Comparison of ENCODE assay signal across 13 cellular contexts in the genomic region with DNA sequence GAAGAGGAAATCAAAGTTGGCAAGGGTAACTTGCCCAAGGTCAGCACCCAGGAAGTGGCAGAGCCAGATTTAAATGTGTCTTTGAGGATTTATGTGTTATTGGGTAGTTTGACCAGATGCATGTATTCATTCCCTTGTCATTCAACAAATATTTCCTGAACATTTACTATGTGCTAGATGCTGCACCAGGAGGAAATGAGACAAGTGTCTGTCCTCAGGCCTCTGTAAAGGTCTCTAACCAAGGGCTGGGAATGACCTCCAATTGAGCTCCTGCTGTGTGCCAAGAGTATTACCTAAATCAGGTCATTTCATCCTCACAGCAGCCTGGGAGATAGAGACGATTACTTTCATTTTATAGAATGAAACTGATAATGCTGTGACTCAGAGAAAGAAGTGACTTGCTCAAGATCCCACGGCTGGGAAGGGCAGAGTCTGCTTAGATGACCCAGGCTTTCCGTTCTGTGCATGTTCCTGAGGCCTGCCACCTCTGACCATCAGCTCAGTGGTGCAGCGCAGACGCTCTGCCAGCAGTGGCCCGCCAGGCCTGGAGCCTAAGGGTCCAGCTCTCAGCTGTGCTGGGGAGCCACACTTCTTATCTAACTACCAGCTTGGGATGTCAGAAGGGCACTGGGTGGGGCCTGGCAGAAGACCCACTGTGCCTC. TPM values are rescaled to one million over a fixed set of nuclear protein-coding genes. Genes with fewer than 3 reads are reported as not detected.
DNase-seq lines count a peak whose midpoint lies in the region; ATAC-seq lines count a peak whose summit lies in the region.
"Had no signal": no experiment of that assay in that cellular context is flagged by ENCODE, and none has a peak within 500 bp of the region (broad histone marks: within the 10 kb centered on the region; RNA-seq: fewer than 3 reads in every experiment).

No MANE protein-coding gene starts in this region.

- peak overlapping the region in 5 of 7 donors; percentile 29 to 58 (median 46) for H3K4me3 Mint-ChIP-seq in CD8-positive, alpha-beta memory T cell
- H3K4me3 Mint-ChIP-seq in activated naive CD4-positive, alpha-beta T cell treated with anti-CD3 and anti-CD28 coated beads, Interleukin-2, amount 10 ng/mL, durations not matched to agents 7 days and 5 days = no peak overlapping the region
- H3K4me3 Mint-ChIP-seq: activated B cell treated with CpG ODN at 0.5 μM for 24 hours had no signal

- no peaks in the 10 kb centered on the region for H3K27me3 ChIP-seq in CD8-positive, alpha-beta memory T cell (ENCODE audit: insufficient read depth, low read length, poor library complexity, severe bottlenecking)

- no peaks in the 10 kb centered on the region for H3K9me3 Mint-ChIP-seq in CD8-positive, alpha-beta memory T cell
- H3K9me3 Mint-ChIP-seq in activated naive CD4-positive, alpha-beta T cell treated with anti-CD3 and anti-CD28 coated beads, Interleukin-2, amount 10 ng/mL, durations not matched to agents 7 days and 5 days = no peaks in the 10 kb centered on the region
- H3K9me3 Mint-ChIP-seq: activated B cell treated with CpG ODN at 0.5 μM for 24 hours had no signal

- POLR2A ChIA-PET in CD8-positive, alpha-beta memory T cell (lab: Charles Lee) = no interaction called here

- H3K4me1 ChIP-seq in CD8-positive, alpha-beta memory T cell (ENCODE audit: insufficient read depth, low read length) = peaks cover 41% of the 10 kb centered on the region

- H3K4me3 ChIP-seq in CD8-positive, alpha-beta memory T cell (ENCODE audit: low read length) = no peak overlapping the region
- H3K4me3 ChIP-seq: lung had no signal

- no peaks in the 10 kb centered on the region for H3K9me3 ChIP-seq in CD8-positive, alpha-beta memory T cell (ENCODE audit: low read length)

- peaks cover 55 to 59% (median 57%) of the 10 kb centered on the region in 3 donors for H3K4me1 Mint-ChIP-seq in CD8-positive, alpha-beta memory T cell
- peaks cover 61% of the 10 kb centered on the region for H3K4me1 Mint-ChIP-seq in activated naive CD4-positive, alpha-beta T cell treated with anti-CD3 and anti-CD28 coated beads, Interleukin-2, amount 10 ng/mL, durations not matched to agents 7 days and 5 days

- H3K27me3 Mint-ChIP-seq in CD8-positive, alpha-beta memory T cell = no peaks in the 10 kb centered on the region
- H3K27me3 Mint-ChIP-seq in activated naive CD4-positive, alpha-beta T cell treated with anti-CD3 and anti-CD28 coated beads, Interleukin-2, amount 10 ng/mL, durations not matched to agents 7 days and 5 days = no peaks in the 10 kb centered on the region
- H3K27me3 Mint-ChIP-seq: activated B cell treated with CpG ODN at 0.5 μM for 24 hours had no signal

- CTCF ChIA-PET in CD8-positive, alpha-beta memory T cell (lab: Charles Lee) = no interaction called here
- CTCF ChIA-PET in activated naive CD4-positive, alpha-beta T cell treated with anti-CD3 and anti-CD28 coated beads, Interleukin-2, amount 10 ng/mL, durations not matched to agents 7 days and 5 days (lab: Charles Lee) = interaction anchor here (0.8 to 1.7 kb wide), 3 partner anchors 13 to 217 kb away, joined by 3 to 6 read pairs (median 4); no protein-coding TSS in a partner anchor

- H3K36me3 ChIP-seq in CD8-positive, alpha-beta memory T cell (ENCODE audit: insufficient read depth, low read length) = no peaks in the 10 kb centered on the region

- no peak for DNase-seq in CD8-positive, alpha-beta memory T cell
- no peak for DNase-seq in activated naive CD4-positive, alpha-beta T cell treated with anti-CD3 and anti-CD28 coated beads, Interleukin-2, amount 10 ng/mL, durations not matched to agents 7 days and 5 days
- DNase-seq in mesenteric fat pad (ENCODE audit: low spot score) = peak; percentile 41
- no peak for DNase-seq in amniotic stem cell (lab: John Stamatoyannopoulos, UW)
- no peak for DNase-seq in NCI-H82 treated with DMSO at 0.1 percent for 48 hours (lab: John Stamatoyannopoulos, UW; ENCODE audit: unreplicated experiment)
- DNase-seq: activated B cell treated with CpG ODN at 0.5 μM for 24 hours, caudate nucleus, H7, NCI-H1436 had no signal

- peaks cover 0 to 5% (median 0%) of the 10 kb centered on the region in 3 donors for H3K36me3 Mint-ChIP-seq in CD8-positive, alpha-beta memory T cell
- H3K36me3 Mint-ChIP-seq in activated naive CD4-positive, alpha-beta T cell treated with anti-CD3 and anti-CD28 coated beads, Interleukin-2, amount 10 ng/mL, durations not matched to agents 7 days and 5 days = no peaks in the 10 kb centered on the region

- ATAC-seq in HG02798 (IDR thresholded peaks at IDR 0.05; ENCODE audit: poor library complexity, unreplicated experiment) = peak; percentile 26
- ATAC-seq in GM21576 (IDR thresholded peaks at IDR 0.05; ENCODE audit: unreplicated experiment) = no peak
- ATAC-seq in GM19467 (IDR thresholded peaks at IDR 0.05; ENCODE audit: unreplicated experiment) = no peak

- peak overlapping the region in 7 of 8 donors; percentile 7 to 89 (median 78) for H3K27ac Mint-ChIP-seq in CD8-positive, alpha-beta memory T cell
- peak overlapping the region; percentile 81 for H3K27ac Mint-ChIP-seq in activated naive CD4-positive, alpha-beta T cell treated with anti-CD3 and anti-CD28 coated beads, Interleukin-2, amount 10 ng/mL, durations not matched to agents 7 days and 5 days
- H3K27ac Mint-ChIP-seq: activated B cell treated with CpG ODN at 0.5 μM for 24 hours had no signal

- H3K27ac ChIP-seq in CD8-positive, alpha-beta memory T cell (ENCODE audit: low read depth, low read length) = no peak overlapping the region

RNA-seq across cellular contexts. Expression of a gene that starts 3.5 kb away (rescaled TPM):
- 1 to 10 TPM; 2.8 to 2.9 TPM for total RNA-seq in CD8-positive, alpha-beta memory T cell
- 5.6 TPM for polyA plus RNA-seq in CD8-positive, alpha-beta memory T cell
- not detected for total RNA-seq in mesenteric fat pad

RNA-seq across cellular contexts. Expression of a gene that starts 40.3 kb away (rescaled TPM):
- 1 to 10 TPM; 7.9 to 8.2 TPM for total RNA-seq in CD8-positive, alpha-beta memory T cell
- 3.2 TPM for polyA plus RNA-seq in CD8-positive, alpha-beta memory T cell
- total RNA-seq in mesenteric fat pad = 1.9 TPM
